Comparison of ENCODE assay signal across 12 cellular contexts in genomic region chr7:1843271-1843861, GRCh38.
DNase-seq lines count a peak whose midpoint lies in the region; ATAC-seq and TF ChIP-seq lines count a peak whose summit lies in the region.
"Had no signal": no experiment of that assay in that cellular context is flagged by ENCODE, and none has a peak within 500 bp of the region (broad histone marks: within the 10 kb centered on the region; RNA-seq: fewer than 3 reads in every experiment).

No MANE protein-coding gene starts in this region.

- H3K36me3 Mint-ChIP-seq in activated naive CD8-positive, alpha-beta T cell treated with anti-CD3 and anti-CD28 coated beads, Interleukin-2, amount 10 ng/mL, durations not matched to agents 7 days and 5 days = peaks cover 2% of the 10 kb centered on the region
- H3K36me3 Mint-ChIP-seq in nephron (ENCODE audit: low read depth) = no peaks in the 10 kb centered on the region
- H3K36me3 Mint-ChIP-seq: activated naive CD8-positive, alpha-beta T cell had no signal

- peak; percentile 81 for DNase-seq in DMS79 (lab: John Stamatoyannopoulos, UW)
- peak; percentile 21 for DNase-seq in activated naive CD8-positive, alpha-beta T cell treated with anti-CD3 and anti-CD28 coated beads, Interleukin-2, amount 10 ng/mL, durations not matched to agents 7 days and 5 days
- DNase-seq in effector CD8-positive, alpha-beta T cell (lab: John Stamatoyannopoulos, UW) = no peak
- no peak for DNase-seq in stimulated activated CD4-positive, alpha-beta T cell treated with anti-CD3 and anti-CD28 coated beads, Interleukin-12 subunit alpha, Interleukin-12 subunit beta, amount 100 ng/mL, for 4 hours
- DNase-seq: activated CD4-positive, alpha-beta T cell treated with anti-CD3 and anti-CD28 coated beads for 48 hours; effector CD4-positive, alpha-beta T cell; NCI-H2107 had no signal

- POLR2A ChIA-PET in activated naive CD8-positive, alpha-beta T cell treated with anti-CD3 and anti-CD28 coated beads, Interleukin-2, amount 10 ng/mL, durations not matched to agents 7 days and 5 days (lab: Charles Lee) = no interaction called here

- ATAC-seq in HG02870 (IDR thresholded peaks at IDR 0.05; ENCODE audit: unreplicated experiment) (peak; percentile 40), GM18907 (IDR thresholded peaks at IDR 0.05; ENCODE audit: unreplicated experiment) (no peak), HG03095 (IDR thresholded peaks at IDR 0.05; ENCODE audit: unreplicated experiment) (no peak)
- no peak for ATAC-seq in activated naive CD8-positive, alpha-beta T cell treated with anti-CD3 and anti-CD28 coated beads, Interleukin-2, amount 10 ng/mL, durations not matched to agents 7 days and 5 days (ENCODE audit: low read depth)

- no peak overlapping the region for H3K27ac Mint-ChIP-seq in activated naive CD8-positive, alpha-beta T cell treated with anti-CD3 and anti-CD28 coated beads, Interleukin-2, amount 10 ng/mL, durations not matched to agents 7 days and 5 days
- peak overlapping the region; percentile 71 to 89 (median 87) for H3K27ac Mint-ChIP-seq in nephron
- H3K27ac Mint-ChIP-seq: activated naive CD8-positive, alpha-beta T cell had no signal

- TF ChIP-seq CTCF in nephron (IDR thresholded peaks at IDR 0.05; ENCODE audit: unreplicated experiment in 3 of 3) = no peak

- no peaks in the 10 kb centered on the region for H3K27me3 Mint-ChIP-seq in activated naive CD8-positive, alpha-beta T cell treated with anti-CD3 and anti-CD28 coated beads, Interleukin-2, amount 10 ng/mL, durations not matched to agents 7 days and 5 days
- peaks cover 12% of the 10 kb centered on the region for H3K27me3 Mint-ChIP-seq in nephron (ENCODE audit: low read depth)
- H3K27me3 Mint-ChIP-seq: activated naive CD8-positive, alpha-beta T cell had no signal

- no peaks in the 10 kb centered on the region for H3K4me1 Mint-ChIP-seq in activated naive CD8-positive, alpha-beta T cell treated with anti-CD3 and anti-CD28 coated beads, Interleukin-2, amount 10 ng/mL, durations not matched to agents 7 days and 5 days
- peaks cover 22% of the 10 kb centered on the region for H3K4me1 Mint-ChIP-seq in nephron

- H3K9me3 Mint-ChIP-seq in activated naive CD8-positive, alpha-beta T cell treated with anti-CD3 and anti-CD28 coated beads, Interleukin-2, amount 10 ng/mL, durations not matched to agents 7 days and 5 days = no peaks in the 10 kb centered on the region
- H3K9me3 Mint-ChIP-seq in nephron = no peaks in the 10 kb centered on the region

- no peak overlapping the region for H3K4me3 Mint-ChIP-seq in activated naive CD8-positive, alpha-beta T cell treated with anti-CD3 and anti-CD28 coated beads, Interleukin-2, amount 10 ng/mL, durations not matched to agents 7 days and 5 days
- peak overlapping the region in 2 of 3 experiments; percentile 38 to 63 for H3K4me3 Mint-ChIP-seq in nephron
- H3K4me3 Mint-ChIP-seq: activated naive CD8-positive, alpha-beta T cell had no signal

Comparison
In these comparisons a context has a peak if more than half of its experiments do, and no peak if none do; other contexts are left out.
1. DNase-seq: peak in DMS79 (single experiment) and activated naive CD8-positive, alpha-beta T cell treated with anti-CD3 and anti-CD28 coated beads, Interleukin-2, amount 10 ng/mL, durations not matched to agents 7 days and 5 days (single experiment); none in effector CD8-positive, alpha-beta T cell (single experiment) and stimulated activated CD4-positive, alpha-beta T cell treated with anti-CD3 and anti-CD28 coated beads, Interleukin-12 subunit alpha, Interleukin-12 subunit beta, amount 100 ng/mL, for 4 hours (single experiment).